ENCODE assay signal across 31 cellular contexts in genomic region chr10:102859911-102860310, GRCh38. TPM values are rescaled to one million over a fixed set of nuclear protein-coding genes. Genes with fewer than 3 reads are reported as not detected.
A peak's percentile ranks its signal among the peaks of the same experiment; 100 is the strongest.
DNase-seq lines count a peak whose midpoint lies in the region; ATAC-seq and TF ChIP-seq lines count a peak whose summit lies in the region.
"Had no signal": no experiment of that assay in that cellular context is flagged by ENCODE, and none has a peak within 500 bp of the region (broad histone marks: within the 10 kb centered on the region; RNA-seq: fewer than 3 reads in every experiment).

No MANE protein-coding gene starts in this region.

- H3K9me3 ChIP-seq in body of pancreas = no peaks in the 10 kb centered on the region
- H3K9me3 ChIP-seq: gastroesophageal sphincter, prostate gland, sigmoid colon, tibial nerve had no signal

- peaks cover 0 to 2% of the 10 kb centered on the region in 2 donors for H3K36me3 ChIP-seq in body of pancreas (replicated peaks in 1 of 2; ENCODE audit: insufficient read depth in 1 of 2, low read depth in 2 of 2)
- peaks cover 2% of the 10 kb centered on the region for H3K36me3 ChIP-seq in brain microvascular endothelial cell (replicated peaks)
- H3K36me3 ChIP-seq: prostate gland had no signal

- intact Hi-C loops in body of pancreas (cut with DNase I) = no loop called here

- H3K4me1 ChIP-seq in body of pancreas = peaks cover 40% of the 10 kb centered on the region
- H3K4me1 ChIP-seq: prostate gland had no signal

- peak; percentile 89 for ATAC-seq in body of pancreas
- ATAC-seq: gastroesophageal sphincter had no signal

- H3K4me3 ChIP-seq in body of pancreas (no peak overlapping the region), brain microvascular endothelial cell (ENCODE audit: low read depth, low read length) (no peak overlapping the region)
- H3K4me3 ChIP-seq: gastroesophageal sphincter, hepatocyte, prostate gland, sigmoid colon, tibial nerve had no signal

- H3K27ac ChIP-seq in body of pancreas (peak overlapping the region; percentile 18 to 65 (median 38)), caudate nucleus (ENCODE audit: low read depth, low read length) (no peak overlapping the region), brain microvascular endothelial cell (no peak overlapping the region)
- H3K27ac ChIP-seq: gastroesophageal sphincter, hepatocyte, prostate gland, sigmoid colon, tibial nerve had no signal

- DNase-seq in NCI-H2029 (lab: John Stamatoyannopoulos, UW) (peak; percentile 5), NCI-H2029 treated with DMSO at 0.1 percent for 48 hours (lab: John Stamatoyannopoulos, UW) (no peak), body of pancreas (peak; percentile 78 to 91 (median 87)), myocyte (ENCODE audit: low read depth) (peak; percentile 74), caudate nucleus (lab: John Stamatoyannopoulos, UW) (no peak), DMS153 (lab: John Stamatoyannopoulos, UW) (no peak), brain microvascular endothelial cell (no peak)
- no peak for DNase-seq in activated CD4-positive, alpha-beta T cell treated with anti-CD3 and anti-CD28 coated beads, Interleukin-2, amount 50 U/mL, for 4 hours
- DNase-seq: activated CD4-positive, alpha-beta memory T cell treated with anti-CD3 and anti-CD28 coated beads for 36 hours; activated CD4-positive, CD25-positive, alpha-beta regulatory T cell treated with anti-CD3 and anti-CD28 coated beads, Interleukin-2, amount 50 U/mL, for 72 hours; activated CD8-positive, alpha-beta memory T cell treated with anti-CD3 and anti-CD28 coated beads, Interleukin-2, amount 50 U/mL, for 4 hours; activated naive CD4-positive, alpha-beta T cell treated with Interleukin-2 at 50 U/mL for 16 hours; HCEC 1CT; KBM-7; NCI-H1436; NCI-H2171; NCI-H524; NK-92 treated with Interleukin-12 subunit alpha and Interleukin-12 subunit beta, amount 100 ng/mL, for 24 hours; sigmoid colon; stimulated activated CD4-positive, alpha-beta T cell treated with anti-CD3 and anti-CD28 coated beads, Interleukin-15, amount 100 ng/mL, for 24 hours; stimulated activated CD4-positive, alpha-beta T cell treated with anti-CD3 and anti-CD28 coated beads, Interleukin-4, amount 100 ng/mL, for 4 hours had no signal

- no peak for TF ChIP-seq POLR2A in body of pancreas (IDR thresholded peaks at IDR 0.05)

- TF ChIP-seq CTCF in body of pancreas (IDR thresholded peaks at IDR 0.05) = no peak
- TF ChIP-seq CTCF in brain microvascular endothelial cell (IDR thresholded peaks at IDR 0.05; ENCODE audit: low read depth, low read length, missing control alignments) = no peak

- no peaks in the 10 kb centered on the region for H3K27me3 ChIP-seq in body of pancreas
- no peaks in the 10 kb centered on the region for H3K27me3 ChIP-seq in brain microvascular endothelial cell (replicated peaks)
- H3K27me3 ChIP-seq: gastroesophageal sphincter, hepatocyte, sigmoid colon, tibial nerve had no signal

- in situ Hi-C loops in brain microvascular endothelial cell (cut with HindIII; ENCODE audit: low pct_ligation_motif_present, low sequenced_read_pairs) = no loop called here

- WGBS in body of pancreas, 2 donors = 36 to 43% methylated on average over 2 of the region's 2 CpGs

RNA-seq across cellular contexts. Expression of gene BORCS7, which starts 5.9 kb away (rescaled TPM):
- total RNA-seq in body of pancreas = 10 to 100 TPM; 12.9 to 13.2 TPM
- 34.9 and 41.1 TPM in 2 replicates for total RNA-seq in myocyte
- 25.2 TPM for polyA plus RNA-seq in myocyte (2012)

RNA-seq across cellular contexts. Expression of gene AS3MT, which starts 9.4 kb away (rescaled TPM):
- total RNA-seq in body of pancreas (1 to 10 TPM; 4.0 to 4.7 TPM), myocyte (7.0 and 8.1 TPM in 2 replicates)
- polyA plus RNA-seq in myocyte (2012) = 5.6 TPM

RNA-seq across cellular contexts. Expression of gene CYP17A1, which starts 22.7 kb away (rescaled TPM):
- not detected for total RNA-seq in body of pancreas
- total RNA-seq in myocyte = not detected in 2 replicates
- polyA plus RNA-seq in myocyte (2012) = 0.34 TPM
- total RNA-seq: A172; activated CD4-positive, alpha-beta memory T cell treated with anti-CD3 and anti-CD28 coated beads for 36 hours; activated T-helper 1 cell treated with anti-CD3 and anti-CD28 coated beads, Interleukin-12 subunit alpha, Interleukin-12 subunit beta, Interleukin-2, Interleukin-4 antibody, amounts not matched to agents 30 ng/mL and 10 ng/mL and 1 ng/mL, durations not matched to agents 14 hours and 24 hours and 36 hours; Daoy; fibroblast of lung; gastroesophageal sphincter; hepatocyte; MCF 10A; sigmoid colon; T-helper 2 cell treated with Interferon-gamma antibody and Interleukin-4, amounts not matched to agents 100 ng/mL and 5 ng/mL, for 36 hours; tibial nerve had no signal
- polyA plus RNA-seq: fibroblast of lung, hepatocyte had no signal

RNA-seq across cellular contexts. Expression of gene CNNM2, which starts 58.2 kb away (rescaled TPM):
- total RNA-seq in body of pancreas (1 to 10 TPM; 3.4 to 5.3 TPM), myocyte (4.2 and 4.7 TPM in 2 replicates)
- polyA plus RNA-seq in myocyte (2012) = 6.1 TPM

Comparison
In these comparisons a context has a peak if more than half of its experiments do, and no peak if none do; other contexts are left out.
1. DNase-seq: peak in NCI-H2029 (single experiment), body of pancreas (4 of 4) and myocyte (single experiment); none in NCI-H2029 treated with DMSO at 0.1 percent for 48 hours (single experiment), caudate nucleus (0 of 61), activated CD4-positive, alpha-beta T cell treated with anti-CD3 and anti-CD28 coated beads, Interleukin-2, amount 50 U/mL, for 4 hours (0 of 2), DMS153 (single experiment) and brain microvascular endothelial cell (single experiment).
2. H3K27ac ChIP-seq: peak in body of pancreas (4 of 4); none in caudate nucleus (single experiment) and brain microvascular endothelial cell (single experiment).